ENCODE assay signal across 24 cellular contexts in genomic region chr1:24918370-24918769, GRCh38. TPM values are rescaled to one million over a fixed set of nuclear protein-coding genes. Genes with fewer than 3 reads are reported as not detected.
DNase-seq lines count a peak whose midpoint lies in the region; ATAC-seq, FAIRE-seq and TF ChIP-seq lines count a peak whose summit lies in the region.
"Had no signal": no experiment of that assay in that cellular context is flagged by ENCODE, and none has a peak within 500 bp of the region (broad histone marks: within the 10 kb centered on the region; RNA-seq: fewer than 3 reads in every experiment).

No MANE protein-coding gene starts in this region.

- no peak for TF ChIP-seq POLR2A in GM12878 (IDR thresholded peaks at IDR 0.05; ENCODE audit: low read depth, low read length)

- H3K27me3 Mint-ChIP-seq in activated naive CD4-positive, alpha-beta T cell treated with anti-CD3 and anti-CD28 coated beads for 36 hours (ENCODE audit: low read depth), result no peaks in the 10 kb centered on the region
- no peaks in the 10 kb centered on the region for H3K27me3 Mint-ChIP-seq in T-helper 17 cell

- no peak overlapping the region for H3K9ac ChIP-seq in GM12878 (ENCODE audit: control insufficient read depth, insufficient read depth, low read length)
- H3K9ac ChIP-seq: BLaER1 had no signal

- peaks cover 27% of the 10 kb centered on the region for H4K20me1 ChIP-seq in GM12878 (ENCODE audit: control insufficient read depth, insufficient read depth)

- BruUV-seq in GM12878 (replicated peaks; lab: Mats Ljungman, UMichigan), result no TSS peak

- peak overlapping the region; percentile 66 for H3K27ac Mint-ChIP-seq in activated naive CD4-positive, alpha-beta T cell treated with anti-CD3 and anti-CD28 coated beads for 36 hours
- H3K27ac Mint-ChIP-seq in T-helper 17 cell, result peak overlapping the region; percentile 100
- peak overlapping the region; percentile 73 for H3K27ac Mint-ChIP-seq in stimulated activated effector memory CD8-positive, alpha-beta T cell treated with anti-CD3 and anti-CD28 coated beads, Interleukin-12 subunit alpha, Interleukin-12 subunit beta, amount 100 ng/mL, for 72 hours

- no peak for FAIRE-seq in GM12878 (lab: Jason Lieb, UNC)

- no peak for DNase-seq in activated naive CD4-positive, alpha-beta T cell treated with anti-CD3 and anti-CD28 coated beads for 36 hours
- no peak for DNase-seq in activated naive CD4-positive, alpha-beta T cell treated with anti-CD3 and anti-CD28 coated beads, Interleukin-2, amount 50 U/mL, for 16 hours
- DNase-seq in T-helper 17 cell (no peak), GM12878 (ENCODE audit: low read depth, low spot score) (no peak), inferior parietal cortex (ENCODE audit: extremely low spot score) (no peak)
- DNase-seq in stimulated activated effector memory CD8-positive, alpha-beta T cell treated with anti-CD3 and anti-CD28 coated beads, Interleukin-12 subunit alpha, Interleukin-12 subunit beta, amount 100 ng/mL, for 72 hours (ENCODE audit: low spot score in 2 of 2), result no peak
- DNase-seq: ACHN; activated CD4-positive, alpha-beta T cell treated with anti-CD3 and anti-CD28 coated beads for 48 hours; effector CD4-positive, alpha-beta T cell; foreskin keratinocyte; IMR-90; left lung; NCI-H1105; NCI-H2029; NCI-H526 treated with DMSO at 0.1 percent for 48 hours; Peyer's patch; SJCRH30; stimulated activated CD4-positive, alpha-beta T cell treated with anti-CD3 and anti-CD28 coated beads, Interleukin-2, amount 100 ng/mL, for 24 hours had no signal

- TF ChIP-seq RAD21 in GM12878 (IDR thresholded peaks at IDR 0.05; ENCODE audit: insufficient read depth, low read depth, low read length), result no peak

- RAD21 ChIA-PET in GM12878 (lab: Charles Lee; ENCODE audit: unreplicated experiment), result no interaction called here

- CTCF ChIA-PET in activated naive CD4-positive, alpha-beta T cell treated with anti-CD3 and anti-CD28 coated beads for 36 hours (lab: Charles Lee), result no interaction called here
- CTCF ChIA-PET in GM12878 (lab: Yijun Ruan, JAX), result interaction anchor here (2.0 to 20.9 kb wide), 2 partner anchors 41 to 70 kb away, joined by 6 to 314 read pairs; no protein-coding TSS in a partner anchor

- H3K79me2 ChIP-seq in GM12878 (ENCODE audit: control insufficient read depth, insufficient read depth, low read length), result peaks cover 79% of the 10 kb centered on the region

- H3K27me3 ChIP-seq in GM12878 (replicated peaks in 1 of 2; ENCODE audit: control insufficient read depth in 2 of 2, insufficient read depth in 2 of 2, low read length in 1 of 2), result no peaks in the 10 kb centered on the region
- H3K27me3 ChIP-seq: Peyer's patch had no signal

- H2AFZ ChIP-seq in GM12878 (ENCODE audit: control insufficient read depth, low read depth, low read length), result no peak overlapping the region

- in situ Hi-C loops in GM12878 (cut with MboI), result no loop called here

- no peak for TF ChIP-seq EP300 in GM12878 (IDR thresholded peaks at IDR 0.05; ENCODE audit: borderline replicate concordance in 1 of 2, control insufficient read depth in 1 of 2, low read depth in 2 of 2, low read length in 2 of 2)

- ATAC-seq in T-helper 17 cell (no peak), GM12878 (no peak), GM19324 (IDR thresholded peaks at IDR 0.05; ENCODE audit: low FRiP score, unreplicated experiment) (no peak), GM19455 (IDR thresholded peaks at IDR 0.05; ENCODE audit: unreplicated experiment) (no peak)
- no peak for ATAC-seq in stimulated activated effector memory CD8-positive, alpha-beta T cell treated with anti-CD3 and anti-CD28 coated beads, Interleukin-12 subunit alpha, Interleukin-12 subunit beta, amount 100 ng/mL, for 72 hours
- ATAC-seq: esophagus mucosa, foreskin keratinocyte, left lung had no signal

- no peaks in the 10 kb centered on the region for H3K9me3 Mint-ChIP-seq in activated naive CD4-positive, alpha-beta T cell treated with anti-CD3 and anti-CD28 coated beads for 36 hours
- no peaks in the 10 kb centered on the region for H3K9me3 Mint-ChIP-seq in stimulated activated effector memory CD8-positive, alpha-beta T cell treated with anti-CD3 and anti-CD28 coated beads, Interleukin-12 subunit alpha, Interleukin-12 subunit beta, amount 100 ng/mL, for 72 hours

- intact Hi-C loops in activated naive CD4-positive, alpha-beta T cell treated with anti-CD3 and anti-CD28 coated beads for 36 hours (cut with micrococcal nuclease), result no loop called here
- intact Hi-C loops in GM12878 (cut with micrococcal nuclease; ENCODE audit: unreplicated experiment), result no loop called here

- H3K4me1 Mint-ChIP-seq in activated naive CD4-positive, alpha-beta T cell treated with anti-CD3 and anti-CD28 coated beads for 36 hours (ENCODE audit: low read depth), result peaks cover 46% of the 10 kb centered on the region
- H3K4me1 Mint-ChIP-seq in T-helper 17 cell, result peaks cover 54% of the 10 kb centered on the region
- peaks cover 97% of the 10 kb centered on the region for H3K4me1 Mint-ChIP-seq in stimulated activated effector memory CD8-positive, alpha-beta T cell treated with anti-CD3 and anti-CD28 coated beads, Interleukin-12 subunit alpha, Interleukin-12 subunit beta, amount 100 ng/mL, for 72 hours

- no peak overlapping the region for H3K4me2 ChIP-seq in GM12878 (ENCODE audit: control insufficient read depth, insufficient read depth)
- H3K4me2 ChIP-seq: BLaER1, smooth muscle cell had no signal

- no peak overlapping the region for H3K4me3 Mint-ChIP-seq in activated naive CD4-positive, alpha-beta T cell treated with anti-CD3 and anti-CD28 coated beads for 36 hours
- peak overlapping the region; percentile 65 for H3K4me3 Mint-ChIP-seq in T-helper 17 cell
- peak overlapping the region; percentile 92 for H3K4me3 Mint-ChIP-seq in stimulated activated effector memory CD8-positive, alpha-beta T cell treated with anti-CD3 and anti-CD28 coated beads, Interleukin-12 subunit alpha, Interleukin-12 subunit beta, amount 100 ng/mL, for 72 hours

- no peaks in the 10 kb centered on the region for H3K9me3 ChIP-seq in T-helper 17 cell (ENCODE audit: control insufficient read depth, low read length, poor library complexity, severe bottlenecking)
- no peaks in the 10 kb centered on the region for H3K9me3 ChIP-seq in GM12878 (replicated peaks; ENCODE audit: control insufficient read depth, insufficient read depth, low read length)
- H3K9me3 ChIP-seq: BLaER1, left lung, Peyer's patch, SJCRH30 had no signal

- TF ChIP-seq CTCF in GM12878 (IDR thresholded peaks at IDR 0.05 in 2 of 3, conservative IDR thresholded peaks at IDR 0.05 in 1 of 3; ENCODE audit: control insufficient read depth in 2 of 3, extremely low read depth in 1 of 3, insufficient read depth in 1 of 3, low read depth in 3 of 3, low read length in 3 of 3), result no peak

- WGBS in GM12878 (ENCODE audit: insufficient coverage, insufficient replicate concordance, low lambda C conversion rate, missing lambda C conversion rate), result 96% methylated on average over 2 of the region's 2 CpGs

- H3K36me3 ChIP-seq in GM12878 (ENCODE audit: control insufficient read depth in 2 of 2, insufficient read depth in 2 of 2, low read length in 1 of 2), result peaks cover 55 to 69% of the 10 kb centered on the region in 2 experiments
- H3K36me3 ChIP-seq: BLaER1, Peyer's patch, SJCRH30 had no signal

- H3K27ac ChIP-seq in GM12878 (ENCODE audit: control insufficient read depth, insufficient read depth), result no peak overlapping the region
- H3K27ac ChIP-seq: BLaER1, foreskin keratinocyte, left lung, Peyer's patch, SJCRH30 had no signal

- H3K4me3 ChIP-seq in GM12878, result no peak overlapping the region
- H3K4me3 ChIP-seq: BLaER1, left lung, Peyer's patch, SJCRH30, smooth muscle cell had no signal

- H3K36me3 Mint-ChIP-seq in activated naive CD4-positive, alpha-beta T cell treated with anti-CD3 and anti-CD28 coated beads for 36 hours (ENCODE audit: low read depth), result peaks cover 52% of the 10 kb centered on the region
- peaks cover 11% of the 10 kb centered on the region for H3K36me3 Mint-ChIP-seq in T-helper 17 cell (ENCODE audit: low read depth)
- peaks cover 100% of the 10 kb centered on the region for H3K36me3 Mint-ChIP-seq in stimulated activated effector memory CD8-positive, alpha-beta T cell treated with anti-CD3 and anti-CD28 coated beads, Interleukin-12 subunit alpha, Interleukin-12 subunit beta, amount 100 ng/mL, for 72 hours

- POLR2A ChIA-PET in GM12878 (lab: Charles Lee), result interaction anchor here (1.0 kb wide), 2 partner anchors 18 to 34 kb away, joined by 3 read pairs; no protein-coding TSS in a partner anchor

- peaks cover 68% of the 10 kb centered on the region for H3K4me1 ChIP-seq in GM12878 (ENCODE audit: control insufficient read depth, insufficient read depth, low read length)
- H3K4me1 ChIP-seq: foreskin keratinocyte, left lung had no signal

- SMC1A ChIA-PET in GM12878 (lab: Charles Lee; ENCODE audit: uncharacterized antibody, unreplicated experiment), result interaction anchor here (0.6 kb wide), 1 partner anchor 10 kb away, joined by 3 read pairs; no protein-coding TSS in a partner anchor

TF ChIP-seq in GM12878, 131 proteins besides CTCF, POLR2A, EP300 and RAD21 (continues in another document):
- no peak for TF ChIP-seq SRF (IDR thresholded peaks at IDR 0.05; ENCODE audit: low read depth in 2 of 2, low read length in 2 of 2)
- peak; percentile 98 for TF ChIP-seq ZNF24 (IDR thresholded peaks at IDR 0.05)

RNA-seq across cellular contexts. Expression of gene RUNX3, which starts 11.7 kb away (rescaled TPM):
- 10 to 100 TPM; 72.3 to 83.8 TPM for total RNA-seq in activated naive CD4-positive, alpha-beta T cell treated with anti-CD3 and anti-CD28 coated beads for 36 hours
- total RNA-seq in T-helper 17 cell, result 100 to 1,000 TPM; 186 to 243 TPM
- 101 and 106 TPM in 2 replicates for total RNA-seq in GM12878 (2013; cell fraction: nucleolus; rRNA removed)
- 25.8 and 33.5 TPM in 2 replicates for total RNA-seq in GM12878 (2014; rRNA removed)
- total RNA-seq in GM12878 (2014; rRNA removed; fragmentation: Illumina TruSeq; extraction: Trizol), result 18.4 and 19.0 TPM in 2 replicates
- total RNA-seq in GM12878 (2021), result 148 and 151 TPM in 2 replicates
- 44.1 TPM for polyA plus RNA-seq in GM12878 (2011; ENCODE audit: low read depth)
- polyA plus RNA-seq in GM12878 (2011; rRNA removed), result 15.0 and 25.8 TPM in 2 replicates
- polyA plus RNA-seq in GM12878 (2011; cell fraction: cytosol; rRNA removed), result 45.6 and 51.9 TPM in 2 replicates
- 72.8 and 112 TPM in 2 replicates for polyA plus RNA-seq in GM12878 (2011; cell fraction: nucleus; rRNA removed)
- 91.6 and 104 TPM in 2 replicates for polyA plus RNA-seq in GM12878 (2012)
- 48.8 and 61.7 TPM in 2 replicates for polyA plus RNA-seq in GM12878 (2014; fragmentation: Illumina TruSeq; extraction: Trizol)
- 10 to 100 TPM; 21.6 to 26.3 TPM for polyA plus RNA-seq in GM12878 (2014; fragmentation: Nextera tagmentation; extraction: Ambion mirVana)
- polyA plus RNA-seq in GM12878 (2014; rRNA removed), result 64.7 and 79.6 TPM in 2 replicates
- polyA plus RNA-seq in GM12878 (2016; fragmentation: Nextera tagmentation; extraction: Ambion mirVana), result 10 to 100 TPM; 29.3 to 34.0 TPM
- polyA minus RNA-seq in GM12878 (2011; rRNA and poly(A)+ RNA removed), result 20.0 and 31.7 TPM in 2 replicates
- polyA minus RNA-seq in GM12878 (2011; cell fraction: cytosol; rRNA and poly(A)+ RNA removed), result 30.6 and 47.6 TPM in 2 replicates
- polyA minus RNA-seq in GM12878 (2011; cell fraction: nucleus; rRNA and poly(A)+ RNA removed), result 30.8 and 46.2 TPM in 2 replicates
- total RNA-seq: foreskin keratinocyte, IMR-90, osteocyte had no signal
